In the genomic region with DNA sequence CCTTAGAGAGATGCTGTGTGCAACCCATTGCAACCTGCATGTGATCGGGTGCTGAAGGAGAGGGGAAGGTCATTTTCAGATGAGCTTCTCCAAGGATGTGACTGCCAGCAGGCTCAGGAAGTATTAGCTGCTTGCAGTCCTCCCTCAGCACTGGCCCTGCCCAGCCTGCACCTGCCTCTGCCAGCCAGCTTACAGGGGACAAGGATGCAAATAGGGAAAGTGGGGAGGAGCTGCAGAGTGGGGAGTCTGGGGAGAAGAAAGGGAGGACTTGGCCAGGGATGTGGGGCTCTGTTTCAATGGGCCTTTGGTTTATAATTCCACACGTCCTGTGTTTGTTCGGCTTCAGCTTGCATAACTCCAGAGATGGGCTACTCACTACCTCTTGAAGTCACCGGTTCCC, we compare ENCODE assay signal across 18 cellular contexts.
DNase-seq lines count a peak whose midpoint lies in the region; ATAC-seq and TF ChIP-seq lines count a peak whose summit lies in the region.
"Had no signal": no experiment of that assay in that cellular context is flagged by ENCODE, and none has a peak within 500 bp of the region (broad histone marks: within the 10 kb centered on the region; RNA-seq: fewer than 3 reads in every experiment).

No MANE protein-coding gene starts in this region.

- no peak for TF ChIP-seq POLR2A in vagina (IDR thresholded peaks at IDR 0.05)

- no peak overlapping the region for H2AFZ ChIP-seq in neural progenitor cell (replicated peaks)
- H2AFZ ChIP-seq: GM23248 had no signal

- H3K79me2 ChIP-seq in neural progenitor cell (ENCODE audit: low read depth), result no peaks in the 10 kb centered on the region

- H3K36me3 ChIP-seq in RWPE2 (ENCODE audit: low read depth), result no peaks in the 10 kb centered on the region
- H3K36me3 ChIP-seq in neural progenitor cell, result no peaks in the 10 kb centered on the region
- no peaks in the 10 kb centered on the region for H3K36me3 ChIP-seq in vagina
- H3K36me3 ChIP-seq in BE2C, result no peaks in the 10 kb centered on the region
- H3K36me3 ChIP-seq: BLaER1 had no signal

- H3K4me2 ChIP-seq in neural progenitor cell, result no peak overlapping the region
- H3K4me2 ChIP-seq: BLaER1 had no signal

- H3K4me1 Mint-ChIP-seq in activated CD8-positive, alpha-beta memory T cell treated with anti-CD3 and anti-CD28 coated beads, Interleukin-2, amount 10 ng/mL, durations not matched to agents 7 days and 5 days, result no peaks in the 10 kb centered on the region
- peaks cover 11% of the 10 kb centered on the region for H3K4me1 Mint-ChIP-seq in neural progenitor cell
- H3K4me1 Mint-ChIP-seq in effector memory CD8-positive, alpha-beta T cell (ENCODE audit: low read depth in 2 of 2), result no peaks in the 10 kb centered on the region
- H3K4me1 Mint-ChIP-seq: CD4-positive, CD25-positive, alpha-beta regulatory T cell had no signal

- H3K4me1 ChIP-seq in RWPE2 (ENCODE audit: insufficient read depth, poor library complexity, severe bottlenecking), result peaks cover 9% of the 10 kb centered on the region
- H3K4me1 ChIP-seq in neural progenitor cell, result peaks cover 15% of the 10 kb centered on the region
- H3K4me1 ChIP-seq in vagina, result no peaks in the 10 kb centered on the region
- H3K4me1 ChIP-seq in BE2C, result no peaks in the 10 kb centered on the region
- H3K4me1 ChIP-seq: Caco-2 had no signal

- peak; percentile 8 for DNase-seq in activated CD8-positive, alpha-beta memory T cell treated with anti-CD3 and anti-CD28 coated beads, Interleukin-2, amount 50 U/mL, for 48 hours
- DNase-seq in activated CD8-positive, alpha-beta memory T cell treated with anti-CD3 and anti-CD28 coated beads, Interleukin-2, amount 10 ng/mL, durations not matched to agents 7 days and 5 days, result no peak
- peak; percentile 23 for DNase-seq in RWPE2 (ENCODE audit: low spot score)
- DNase-seq in neural progenitor cell (ENCODE audit: low spot score), result no peak
- DNase-seq in vagina (ENCODE audit: extremely low spot score in 2 of 2), result peak; percentile 43 to 74
- no peak for DNase-seq in effector memory CD8-positive, alpha-beta T cell
- DNase-seq in BE2C, result no peak
- DNase-seq: Caco-2; CD4-positive, CD25-positive, alpha-beta regulatory T cell; CD8-positive, alpha-beta T cell; DMS153; DND-41; GM23248; H7; HCEC 1CT had no signal

- H3K27ac ChIP-seq in RWPE2 (ENCODE audit: poor library complexity, severe bottlenecking) (no peak overlapping the region), neural progenitor cell (no peak overlapping the region), vagina (no peak overlapping the region)
- H3K27ac ChIP-seq: BLaER1, C4-2B, GM23248 had no signal

- no peak overlapping the region for H3K27ac Mint-ChIP-seq in activated CD8-positive, alpha-beta memory T cell treated with anti-CD3 and anti-CD28 coated beads, Interleukin-2, amount 10 ng/mL, durations not matched to agents 7 days and 5 days
- peak overlapping the region; percentile 62 for H3K27ac Mint-ChIP-seq in neural progenitor cell
- H3K27ac Mint-ChIP-seq in effector memory CD8-positive, alpha-beta T cell, result no peak overlapping the region
- H3K27ac Mint-ChIP-seq: CD4-positive, CD25-positive, alpha-beta regulatory T cell; CD8-positive, alpha-beta T cell had no signal

- no peaks in the 10 kb centered on the region for H4K20me1 ChIP-seq in neural progenitor cell (ENCODE audit: low read depth)
- H4K20me1 ChIP-seq: BLaER1 had no signal

- intact Hi-C loops in vagina (cut with DNase I), result no loop called here

- peaks cover 23% of the 10 kb centered on the region for H3K27me3 Mint-ChIP-seq in activated CD8-positive, alpha-beta memory T cell treated with anti-CD3 and anti-CD28 coated beads, Interleukin-2, amount 10 ng/mL, durations not matched to agents 7 days and 5 days
- peaks cover 11% of the 10 kb centered on the region for H3K27me3 Mint-ChIP-seq in neural progenitor cell (ENCODE audit: insufficient read depth, low read depth)
- H3K27me3 Mint-ChIP-seq in effector memory CD8-positive, alpha-beta T cell, result peaks cover 9 to 70% of the 10 kb centered on the region in 2 donors

- no peak for ATAC-seq in activated CD8-positive, alpha-beta memory T cell treated with anti-CD3 and anti-CD28 coated beads, Interleukin-2, amount 10 ng/mL, durations not matched to agents 7 days and 5 days
- ATAC-seq in RWPE2 (ENCODE audit: low read depth) (no peak), HG03342 (IDR thresholded peaks at IDR 0.05; ENCODE audit: unreplicated experiment) (no peak)
- no peak for ATAC-seq in effector memory CD8-positive, alpha-beta T cell (replicated peaks)
- ATAC-seq: CD8-positive, alpha-beta T cell had no signal

- H3K9ac ChIP-seq in neural progenitor cell, result no peak overlapping the region
- H3K9ac ChIP-seq: BLaER1, GM23248 had no signal

- H3F3A ChIP-seq in neural progenitor cell (ENCODE audit: low read depth), result no peaks in the 10 kb centered on the region

- H3K27me3 ChIP-seq in RWPE2 (ENCODE audit: insufficient read depth, poor library complexity, severe bottlenecking) (no peaks in the 10 kb centered on the region), neural progenitor cell (peaks cover 7% of the 10 kb centered on the region), vagina (no peaks in the 10 kb centered on the region), BE2C (no peaks in the 10 kb centered on the region)
- H3K27me3 ChIP-seq: BLaER1 had no signal

- H3K9me3 Mint-ChIP-seq in activated CD8-positive, alpha-beta memory T cell treated with anti-CD3 and anti-CD28 coated beads, Interleukin-2, amount 10 ng/mL, durations not matched to agents 7 days and 5 days (ENCODE audit: low read depth), result no peaks in the 10 kb centered on the region
- H3K9me3 Mint-ChIP-seq in neural progenitor cell, result no peaks in the 10 kb centered on the region
- no peaks in the 10 kb centered on the region for H3K9me3 Mint-ChIP-seq in effector memory CD8-positive, alpha-beta T cell
- H3K9me3 Mint-ChIP-seq: CD4-positive, CD25-positive, alpha-beta regulatory T cell; CD8-positive, alpha-beta T cell had no signal

- H3K9me3 ChIP-seq in RWPE2 (ENCODE audit: severe bottlenecking) (no peaks in the 10 kb centered on the region), neural progenitor cell (ENCODE audit: low read depth) (no peaks in the 10 kb centered on the region), vagina (no peaks in the 10 kb centered on the region), BE2C (no peaks in the 10 kb centered on the region)
- H3K9me3 ChIP-seq: BLaER1, Caco-2 had no signal

- H3K4me3 ChIP-seq in RWPE2 (ENCODE audit: severe bottlenecking), result no peak overlapping the region
- H3K4me3 ChIP-seq in neural progenitor cell, result no peak overlapping the region
- no peak overlapping the region for H3K4me3 ChIP-seq in vagina
- no peak overlapping the region for H3K4me3 ChIP-seq in BE2C (ENCODE audit: low read depth, low read length)
- H3K4me3 ChIP-seq: BLaER1, GM23248 had no signal

- no peak overlapping the region for H3K4me3 Mint-ChIP-seq in activated CD8-positive, alpha-beta memory T cell treated with anti-CD3 and anti-CD28 coated beads, Interleukin-2, amount 10 ng/mL, durations not matched to agents 7 days and 5 days
- H3K4me3 Mint-ChIP-seq in neural progenitor cell, result no peak overlapping the region
- H3K4me3 Mint-ChIP-seq in effector memory CD8-positive, alpha-beta T cell, result no peak overlapping the region
- H3K4me3 Mint-ChIP-seq: CD4-positive, CD25-positive, alpha-beta regulatory T cell; CD8-positive, alpha-beta T cell had no signal

- TF ChIP-seq CTCF in RWPE2 (IDR thresholded peaks at IDR 0.05; ENCODE audit: poor library complexity, severe bottlenecking) (no peak), neural progenitor cell (IDR thresholded peaks at IDR 0.05) (no peak), vagina (IDR thresholded peaks at IDR 0.05) (no peak), BE2C (IDR thresholded peaks at IDR 0.05; ENCODE audit: low read depth, low read length) (no peak)

- CTCF ChIA-PET in activated CD8-positive, alpha-beta memory T cell treated with anti-CD3 and anti-CD28 coated beads, Interleukin-2, amount 10 ng/mL, durations not matched to agents 7 days and 5 days (lab: Charles Lee), result no interaction called here

- no peaks in the 10 kb centered on the region for H3K36me3 Mint-ChIP-seq in activated CD8-positive, alpha-beta memory T cell treated with anti-CD3 and anti-CD28 coated beads, Interleukin-2, amount 10 ng/mL, durations not matched to agents 7 days and 5 days
- H3K36me3 Mint-ChIP-seq in neural progenitor cell, result no peaks in the 10 kb centered on the region
- H3K36me3 Mint-ChIP-seq in effector memory CD8-positive, alpha-beta T cell (ENCODE audit: insufficient read depth), result no peaks in the 10 kb centered on the region
- H3K36me3 Mint-ChIP-seq: CD4-positive, CD25-positive, alpha-beta regulatory T cell; CD8-positive, alpha-beta T cell had no signal

Comparison
In these comparisons a context has a peak if more than half of its experiments do, and no peak if none do; other contexts are left out.
1. DNase-seq: peak in activated CD8-positive, alpha-beta memory T cell treated with anti-CD3 and anti-CD28 coated beads, Interleukin-2, amount 50 U/mL, for 48 hours (single experiment), RWPE2 (single experiment) and vagina (2 of 2); none in activated CD8-positive, alpha-beta memory T cell treated with anti-CD3 and anti-CD28 coated beads, Interleukin-2, amount 10 ng/mL, durations not matched to agents 7 days and 5 days (single experiment), neural progenitor cell (single experiment), effector memory CD8-positive, alpha-beta T cell (0 of 3) and BE2C (single experiment).